Comparison of ENCODE assay signal across 8 cellular contexts in genomic region chr19:40717880-40718773, GRCh38. TPM values are rescaled to one million over a fixed set of nuclear protein-coding genes. Genes with fewer than 3 reads are reported as not detected.
A peak's percentile ranks its signal among the peaks of the same experiment; 100 is the strongest.
DNase-seq lines count a peak whose midpoint lies in the region; ATAC-seq lines count a peak whose summit lies in the region.

No MANE protein-coding gene starts in this region.

- H3K27me3 ChIP-seq in right cardiac atrium (ENCODE audit: control insufficient read depth, insufficient read depth) (no peaks in the 10 kb centered on the region), skeletal muscle satellite cell (ENCODE audit: control insufficient read depth, insufficient read depth, low read length) (no peaks in the 10 kb centered on the region)

- peak overlapping the region; percentile 89 for H3K4me3 ChIP-seq in right cardiac atrium (ENCODE audit: low read length)
- H3K4me3 ChIP-seq in skeletal muscle satellite cell (ENCODE audit: low read length) = peak overlapping the region; percentile 83

- H3K4me2 ChIP-seq in skeletal muscle satellite cell (ENCODE audit: low read length) = peak overlapping the region; percentile 77

- H3K9me3 ChIP-seq in right cardiac atrium (ENCODE audit: control insufficient read depth, low read length) = no peaks in the 10 kb centered on the region
- no peaks in the 10 kb centered on the region for H3K9me3 ChIP-seq in skeletal muscle satellite cell (replicated peaks; ENCODE audit: low read length)

- H3K9me3 Mint-ChIP-seq in activated CD4-positive, alpha-beta T cell treated with anti-CD3 and anti-CD28 coated beads for 36 hours (ENCODE audit: low read depth) = no peaks in the 10 kb centered on the region
- H3K9me3 Mint-ChIP-seq in activated T-helper 2 cell treated with anti-CD3 and anti-CD28 coated beads, Interferon-gamma antibody, Interleukin-2, Interleukin-4, amounts not matched to agents 10 μg/mL and 5 μg/mL and 100 μg/mL, durations not matched to agents 14 hours and 24 hours and 36 hours = no peaks in the 10 kb centered on the region

- CTCF ChIA-PET in activated CD4-positive, alpha-beta T cell treated with anti-CD3 and anti-CD28 coated beads for 36 hours (lab: Charles Lee) = interaction anchor here (0.6 kb wide), 1 partner anchor 76 kb away, joined by 3 read pairs; no protein-coding TSS in a partner anchor

- no peak for DNase-seq in activated CD4-positive, alpha-beta T cell treated with anti-CD3 and anti-CD28 coated beads for 36 hours
- DNase-seq in activated CD4-positive, alpha-beta T cell treated with anti-CD3 and anti-CD28 coated beads, Interleukin-2, amount 50 U/mL, for 4 hours = no peak
- no peak for DNase-seq in activated T-helper 2 cell treated with anti-CD3 and anti-CD28 coated beads, Interferon-gamma antibody, Interleukin-2, Interleukin-4, amounts not matched to agents 10 μg/mL and 5 μg/mL and 100 μg/mL, durations not matched to agents 14 hours and 24 hours and 36 hours (ENCODE audit: low spot score)
- DNase-seq in right cardiac atrium = peak; percentile 52 to 80 (median 78)
- DNase-seq in occipital lobe (lab: John Stamatoyannopoulos, UW) = no peak
- no peak for DNase-seq in GF-D8 (lab: John Stamatoyannopoulos, UW)

- H3K4me1 Mint-ChIP-seq in activated CD4-positive, alpha-beta T cell treated with anti-CD3 and anti-CD28 coated beads for 36 hours = peaks cover 59% of the 10 kb centered on the region
- H3K4me1 Mint-ChIP-seq in activated T-helper 2 cell treated with anti-CD3 and anti-CD28 coated beads, Interferon-gamma antibody, Interleukin-2, Interleukin-4, amounts not matched to agents 10 μg/mL and 5 μg/mL and 100 μg/mL, durations not matched to agents 14 hours and 24 hours and 36 hours (ENCODE audit: low read depth) = peaks cover 52% of the 10 kb centered on the region

- peaks cover 4% of the 10 kb centered on the region for H3K36me3 ChIP-seq in skeletal muscle satellite cell (ENCODE audit: insufficient read depth, low read length)

- peak overlapping the region; percentile 87 for H3K9ac ChIP-seq in skeletal muscle satellite cell (ENCODE audit: low read depth, low read length)

- H3K4me1 ChIP-seq in right cardiac atrium (ENCODE audit: control insufficient read depth, insufficient read depth, low read length) (peaks cover 14% of the 10 kb centered on the region), skeletal muscle satellite cell (ENCODE audit: control insufficient read depth, insufficient read depth, low read length) (peaks cover 62% of the 10 kb centered on the region)

- peak overlapping the region; percentile 99 for H3K27ac ChIP-seq in right cardiac atrium (ENCODE audit: low read length)

- intact Hi-C loops in activated CD4-positive, alpha-beta T cell treated with anti-CD3 and anti-CD28 coated beads for 36 hours (cut with DNase I, micrococcal nuclease) = loop anchor here (2.0 to 10.0 kb wide), 10 partner anchors 55 to 1326 kb away; partner anchors contain the start of genes BLVRB (in 1 of the 2), EGLN2 (in 1 of the 2), MAP3K10 (in 1 of the 2) and MED29 (in 1 of the 2)
- intact Hi-C loops in activated T-helper 2 cell treated with anti-CD3 and anti-CD28 coated beads, Interferon-gamma antibody, Interleukin-2, Interleukin-4, amounts not matched to agents 10 μg/mL and 5 μg/mL and 100 μg/mL, durations not matched to agents 14 hours and 24 hours and 36 hours (cut with micrococcal nuclease) = loop anchor here (1.0 to 2.0 kb wide), 3 partner anchors 57 to 103 kb away; partner anchors contain the start of gene EGLN2
- intact Hi-C loops in right cardiac atrium (cut with DNase I) = loop anchor here in 1 of 4 donors (10.0 kb wide), 1 partner anchor 53 kb away; no protein-coding TSS in a partner anchor

- no peak for ATAC-seq in activated CD4-positive, alpha-beta T cell treated with anti-CD3 and anti-CD28 coated beads for 36 hours
- ATAC-seq in right cardiac atrium (no peak), GM19397 (IDR thresholded peaks at IDR 0.05; ENCODE audit: unreplicated experiment) (no peak)

- 31% methylated on average over 20 of the region's 20 CpGs for WGBS in right cardiac atrium

- H3K27ac Mint-ChIP-seq in activated CD4-positive, alpha-beta T cell treated with anti-CD3 and anti-CD28 coated beads for 36 hours = peak overlapping the region; percentile 47
- H3K27ac Mint-ChIP-seq in activated T-helper 2 cell treated with anti-CD3 and anti-CD28 coated beads, Interferon-gamma antibody, Interleukin-2, Interleukin-4, amounts not matched to agents 10 μg/mL and 5 μg/mL and 100 μg/mL, durations not matched to agents 14 hours and 24 hours and 36 hours = peak overlapping the region; percentile 56

- peaks cover 19% of the 10 kb centered on the region for H3K36me3 Mint-ChIP-seq in activated CD4-positive, alpha-beta T cell treated with anti-CD3 and anti-CD28 coated beads for 36 hours (ENCODE audit: low read depth)
- H3K36me3 Mint-ChIP-seq in activated T-helper 2 cell treated with anti-CD3 and anti-CD28 coated beads, Interferon-gamma antibody, Interleukin-2, Interleukin-4, amounts not matched to agents 10 μg/mL and 5 μg/mL and 100 μg/mL, durations not matched to agents 14 hours and 24 hours and 36 hours (ENCODE audit: low read depth) = peaks cover 27% of the 10 kb centered on the region

- POLR2A ChIA-PET in activated CD4-positive, alpha-beta T cell treated with anti-CD3 and anti-CD28 coated beads for 36 hours (lab: Charles Lee) = no interaction called here

- H3K27me3 Mint-ChIP-seq in activated CD4-positive, alpha-beta T cell treated with anti-CD3 and anti-CD28 coated beads for 36 hours = no peaks in the 10 kb centered on the region
- no peaks in the 10 kb centered on the region for H3K27me3 Mint-ChIP-seq in activated T-helper 2 cell treated with anti-CD3 and anti-CD28 coated beads, Interferon-gamma antibody, Interleukin-2, Interleukin-4, amounts not matched to agents 10 μg/mL and 5 μg/mL and 100 μg/mL, durations not matched to agents 14 hours and 24 hours and 36 hours (ENCODE audit: low read depth)

- H3K4me3 Mint-ChIP-seq in activated CD4-positive, alpha-beta T cell treated with anti-CD3 and anti-CD28 coated beads for 36 hours = peak overlapping the region; percentile 93
- peak overlapping the region; percentile 94 for H3K4me3 Mint-ChIP-seq in activated T-helper 2 cell treated with anti-CD3 and anti-CD28 coated beads, Interferon-gamma antibody, Interleukin-2, Interleukin-4, amounts not matched to agents 10 μg/mL and 5 μg/mL and 100 μg/mL, durations not matched to agents 14 hours and 24 hours and 36 hours (ENCODE audit: low read depth)

RNA-seq across cellular contexts. Expression of gene ITPKC, which starts 1.2 kb away (rescaled TPM):
- total RNA-seq in activated CD4-positive, alpha-beta T cell treated with anti-CD3 and anti-CD28 coated beads for 36 hours = 1 to 10 TPM; 4.6 to 5.6 TPM
- 7.4 and 8.4 TPM in 2 replicates for total RNA-seq in activated T-helper 2 cell treated with anti-CD3 and anti-CD28 coated beads, Interferon-gamma antibody, Interleukin-2, Interleukin-4, amounts not matched to agents 10 μg/mL and 5 μg/mL and 100 μg/mL, durations not matched to agents 14 hours and 24 hours and 36 hours
- total RNA-seq in right cardiac atrium = 10 to 100 TPM in 2 of 4 donors, 1 to 10 TPM in 2; 7.6 to 15.8 (median 10.8) TPM
- 13.4 TPM for polyA plus RNA-seq in right cardiac atrium
- total RNA-seq in skeletal muscle satellite cell (2012; rRNA removed) = 13.7 and 15.5 TPM in 2 replicates
- total RNA-seq in occipital lobe = 10.0 TPM

RNA-seq across cellular contexts. Expression of gene COQ8B, which starts 1.4 kb away (rescaled TPM):
- total RNA-seq in activated CD4-positive, alpha-beta T cell treated with anti-CD3 and anti-CD28 coated beads for 36 hours = 10 to 100 TPM; 21.2 to 29.9 TPM
- 33.5 and 36.7 TPM in 2 replicates for total RNA-seq in activated T-helper 2 cell treated with anti-CD3 and anti-CD28 coated beads, Interferon-gamma antibody, Interleukin-2, Interleukin-4, amounts not matched to agents 10 μg/mL and 5 μg/mL and 100 μg/mL, durations not matched to agents 14 hours and 24 hours and 36 hours
- total RNA-seq in right cardiac atrium (10 to 100 TPM; 22.8 to 34.0 (median 29.0) TPM), occipital lobe (28.2 TPM)
- polyA plus RNA-seq in right cardiac atrium = 23.8 TPM
- total RNA-seq in skeletal muscle satellite cell (2012; rRNA removed) = 21.6 and 33.2 TPM in 2 replicates

RNA-seq across cellular contexts. Expression of gene NUMBL, which starts 27.7 kb away (rescaled TPM):
- total RNA-seq in activated CD4-positive, alpha-beta T cell treated with anti-CD3 and anti-CD28 coated beads for 36 hours = 10 to 100 TPM; 11.6 to 18.0 TPM
- total RNA-seq in activated T-helper 2 cell treated with anti-CD3 and anti-CD28 coated beads, Interferon-gamma antibody, Interleukin-2, Interleukin-4, amounts not matched to agents 10 μg/mL and 5 μg/mL and 100 μg/mL, durations not matched to agents 14 hours and 24 hours and 36 hours = 18.0 and 27.0 TPM in 2 replicates
- total RNA-seq in right cardiac atrium (10 to 100 TPM; 18.6 to 22.9 (median 20.4) TPM), occipital lobe (18.2 TPM)
- polyA plus RNA-seq in right cardiac atrium = 12.4 TPM
- total RNA-seq in skeletal muscle satellite cell (2012; rRNA removed) = 37.5 and 44.3 TPM in 2 replicates

RNA-seq across cellular contexts. Expression of gene ACTMAP, which starts 32.1 kb away (rescaled TPM):
- total RNA-seq in activated CD4-positive, alpha-beta T cell treated with anti-CD3 and anti-CD28 coated beads for 36 hours = 10 to 100 TPM; 15.0 to 18.0 TPM
- 13.2 and 14.2 TPM in 2 replicates for total RNA-seq in activated T-helper 2 cell treated with anti-CD3 and anti-CD28 coated beads, Interferon-gamma antibody, Interleukin-2, Interleukin-4, amounts not matched to agents 10 μg/mL and 5 μg/mL and 100 μg/mL, durations not matched to agents 14 hours and 24 hours and 36 hours
- total RNA-seq in right cardiac atrium (1 to 10 TPM; 4.5 to 6.1 (median 5.1) TPM), occipital lobe (0.31 TPM)
- polyA plus RNA-seq in right cardiac atrium = 5.1 TPM
- total RNA-seq in skeletal muscle satellite cell (2012; rRNA removed) = 0.25 and 0.44 TPM in 2 replicates

RNA-seq across cellular contexts. Expression of gene SNRPA, which starts 32.9 kb away (rescaled TPM):
- total RNA-seq in activated CD4-positive, alpha-beta T cell treated with anti-CD3 and anti-CD28 coated beads for 36 hours = 100 to 1,000 TPM; 245 to 465 TPM
- total RNA-seq in activated T-helper 2 cell treated with anti-CD3 and anti-CD28 coated beads, Interferon-gamma antibody, Interleukin-2, Interleukin-4, amounts not matched to agents 10 μg/mL and 5 μg/mL and 100 μg/mL, durations not matched to agents 14 hours and 24 hours and 36 hours = 257 and 267 TPM in 2 replicates
- total RNA-seq in right cardiac atrium (10 to 100 TPM; 32.3 to 44.9 (median 39.5) TPM), occipital lobe (17.0 TPM)
- polyA plus RNA-seq in right cardiac atrium = 27.0 TPM
- 35.7 and 46.7 TPM in 2 replicates for total RNA-seq in skeletal muscle satellite cell (2012; rRNA removed)

Comparison
In these comparisons a context has a peak if more than half of its experiments do, and no peak if none do; other contexts are left out.
1. DNase-seq: peak in right cardiac atrium (3 of 3); none in activated CD4-positive, alpha-beta T cell treated with anti-CD3 and anti-CD28 coated beads for 36 hours (single experiment), activated CD4-positive, alpha-beta T cell treated with anti-CD3 and anti-CD28 coated beads, Interleukin-2, amount 50 U/mL, for 4 hours (0 of 2), activated T-helper 2 cell treated with anti-CD3 and anti-CD28 coated beads, Interferon-gamma antibody, Interleukin-2, Interleukin-4, amounts not matched to agents 10 μg/mL and 5 μg/mL and 100 μg/mL, durations not matched to agents 14 hours and 24 hours and 36 hours (single experiment), occipital lobe (single experiment) and GF-D8 (single experiment).